In the genomic region with DNA sequence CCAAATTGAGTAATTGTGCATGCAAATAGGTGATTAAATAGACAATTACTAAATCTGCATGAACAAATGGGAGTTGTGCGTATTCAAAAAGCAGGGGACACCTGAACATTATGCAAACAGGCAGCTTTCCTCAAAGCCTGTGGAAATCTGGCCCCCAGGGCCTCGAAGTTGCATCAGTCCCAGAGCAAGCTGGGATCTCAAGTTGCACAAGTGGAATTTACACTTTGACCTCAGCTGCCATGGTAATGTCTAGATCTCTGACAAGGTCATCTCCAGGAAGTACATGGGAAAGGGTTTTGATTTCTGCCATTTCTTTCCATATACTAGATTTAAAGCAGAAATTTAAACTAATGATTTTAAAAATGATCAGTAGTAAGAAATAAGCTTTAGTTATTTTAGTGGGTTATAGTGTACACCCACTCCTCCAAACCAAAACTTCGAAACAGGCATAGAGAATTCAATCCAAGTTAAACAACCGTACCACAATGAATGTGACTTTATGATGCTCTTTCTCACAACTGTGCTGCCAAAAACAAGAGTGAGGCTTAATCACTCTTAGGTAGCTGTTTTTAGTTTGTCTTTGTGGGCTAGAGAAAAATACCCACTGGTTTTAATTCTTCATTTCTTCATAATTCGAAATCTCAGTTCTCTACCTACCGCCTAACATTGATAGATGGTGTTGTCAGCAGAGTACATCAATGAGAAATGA, we compare ENCODE assay signal across 15 cellular contexts.
A peak's percentile ranks its signal among the peaks of the same experiment; 100 is the strongest.
DNase-seq lines count a peak whose midpoint lies in the region; TF ChIP-seq lines count a peak whose summit lies in the region.
"Had no signal": no experiment of that assay in that cellular context is flagged by ENCODE, and none has a peak within 500 bp of the region (broad histone marks: within the 10 kb centered on the region; RNA-seq: fewer than 3 reads in every experiment).

No MANE protein-coding gene starts in this region.

- H3K9me3 ChIP-seq in HAP-1, result no peaks in the 10 kb centered on the region
- H3K9me3 ChIP-seq: mucosa of descending colon, stomach had no signal

- H3K36me3 ChIP-seq in HAP-1 (replicated peaks), result no peaks in the 10 kb centered on the region
- H3K36me3 ChIP-seq: stomach, WERI-Rb-1 had no signal

- H3K4me3 ChIP-seq in HAP-1 (no peak overlapping the region), fibroblast of pulmonary artery (replicated peaks; ENCODE audit: low read depth, low read length) (no peak overlapping the region)
- H3K4me3 ChIP-seq: mucosa of descending colon, stomach had no signal

- peaks cover 12% of the 10 kb centered on the region for H3K4me1 ChIP-seq in HAP-1
- H3K4me1 ChIP-seq: stomach had no signal

- TF ChIP-seq CTCF in fibroblast of pulmonary artery (IDR thresholded peaks at IDR 0.05; ENCODE audit: low read length, missing control alignments), result no peak

- intact Hi-C loops in posterior vena cava (cut with DNase I), result no loop called here

- H3K27me3 ChIP-seq in HAP-1 (ENCODE audit: low read depth), result no peaks in the 10 kb centered on the region
- H3K27me3 ChIP-seq: stomach had no signal

- DNase-seq in HAP-1 (ENCODE audit: low spot score in 2 of 2) (peak; percentile 34 to 65), RPMI7951 (ENCODE audit: low read depth) (peak; percentile 16), fibroblast of pulmonary artery (ENCODE audit: low read depth) (peak; percentile 52), posterior vena cava (ENCODE audit: low spot score) (peak; percentile 38), UCSD-AML1 (lab: John Stamatoyannopoulos, UW; ENCODE audit: unreplicated experiment) (no peak), ACHN (no peak), hepatic stellate cell (ENCODE audit: low spot score) (no peak)
- DNase-seq in activated CD8-positive, alpha-beta memory T cell treated with anti-CD3 and anti-CD28 coated beads for 24 hours, result no peak
- DNase-seq: activated CD8-positive, alpha-beta memory T cell treated with anti-CD3 and anti-CD28 coated beads, Interleukin-2, amount 50 U/mL, for 4 hours; effector memory CD8-positive, alpha-beta T cell; mucosa of descending colon; NCI-H510A treated with DMSO at 0.1 percent for 48 hours; retina; stomach; WERI-Rb-1 had no signal

- in situ Hi-C loops in HAP-1 (cut with MboI; ENCODE audit: low sequenced_read_pairs) (no loop called here), ACHN (cut with HindIII; ENCODE audit: low pct_ligation_motif_present, low pct_unique_long_range_greater_than_20kb, low sequenced_read_pairs) (no loop called here)

Comparison
In these comparisons a context has a peak if more than half of its experiments do, and no peak if none do; other contexts are left out.
1. DNase-seq: peak in HAP-1 (2 of 2), RPMI7951 (single experiment), fibroblast of pulmonary artery (single experiment) and posterior vena cava (single experiment); none in UCSD-AML1 (single experiment), ACHN (single experiment), activated CD8-positive, alpha-beta memory T cell treated with anti-CD3 and anti-CD28 coated beads for 24 hours (single experiment) and hepatic stellate cell (single experiment).